In genomic region chr15:55407949-55408766, GRCh38 we compare ENCODE assay signal across 1 cellular context.
A peak's percentile ranks its signal among the peaks of the same experiment; 100 is the strongest.
TF ChIP-seq lines count a peak whose summit lies in the region.

CCPG1 (minus strand) TSS chr15:55408359; CDS start chr15:55389424, 18,935 bp downstream.
PIERCE2 (plus strand) TSS chr15:55408495; CDS start chr15:55408769, 274 bp downstream.

TF ChIP-seq in HepG2, 621 proteins besides CTCF, POLR2A, EP300 and RAD21 (continued from another document and continues in another):
- TF ChIP-seq REST (IDR thresholded peaks at IDR 0.05; ENCODE audit: borderline replicate concordance in 1 of 2, low read depth in 1 of 2, low read length in 2 of 2), result no peak
- TF ChIP-seq, protein P1, sequence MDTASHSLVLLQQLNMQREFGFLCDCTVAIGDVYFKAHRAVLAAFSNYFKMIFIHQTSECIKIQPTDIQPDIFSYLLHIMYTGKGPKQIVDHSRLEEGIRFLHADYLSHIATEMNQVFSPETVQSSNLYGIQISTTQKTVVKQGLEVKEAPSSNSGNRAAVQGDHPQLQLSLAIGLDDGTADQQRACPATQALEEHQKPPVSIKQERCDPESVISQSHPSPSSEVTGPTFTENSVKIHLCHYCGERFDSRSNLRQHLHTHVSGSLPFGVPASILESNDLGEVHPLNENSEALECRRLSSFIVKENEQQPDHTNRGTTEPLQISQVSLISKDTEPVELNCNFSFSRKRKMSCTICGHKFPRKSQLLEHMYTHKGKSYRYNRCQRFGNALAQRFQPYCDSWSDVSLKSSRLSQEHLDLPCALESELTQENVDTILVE (CRISPR knock-in tag; IDR thresholded peaks at IDR 0.05), result no peak
- no peak for TF ChIP-seq KDM1A (CRISPR knock-in tag; IDR thresholded peaks at IDR 0.05)
- TF ChIP-seq HES4 (CRISPR knock-in tag; IDR thresholded peaks at IDR 0.05; ENCODE audit: borderline replicate concordance), result no peak
- TF ChIP-seq ZNF260 (CRISPR knock-in tag; IDR thresholded peaks at IDR 0.05; ENCODE audit: borderline replicate concordance, low read depth), result no peak
- peak; percentile 57; the same call in 1 of the 2 replicates for TF ChIP-seq ZNF484 (CRISPR knock-in tag; IDR thresholded peaks at IDR 0.05; ENCODE audit: borderline replicate concordance, low read depth)
- no peak for TF ChIP-seq ZNF703 (CRISPR knock-in tag; IDR thresholded peaks at IDR 0.05; ENCODE audit: borderline replicate concordance)
- TF ChIP-seq CHD2 (IDR thresholded peaks at IDR 0.05; ENCODE audit: low read depth, low read length), result no peak
- TF ChIP-seq, protein P2, sequence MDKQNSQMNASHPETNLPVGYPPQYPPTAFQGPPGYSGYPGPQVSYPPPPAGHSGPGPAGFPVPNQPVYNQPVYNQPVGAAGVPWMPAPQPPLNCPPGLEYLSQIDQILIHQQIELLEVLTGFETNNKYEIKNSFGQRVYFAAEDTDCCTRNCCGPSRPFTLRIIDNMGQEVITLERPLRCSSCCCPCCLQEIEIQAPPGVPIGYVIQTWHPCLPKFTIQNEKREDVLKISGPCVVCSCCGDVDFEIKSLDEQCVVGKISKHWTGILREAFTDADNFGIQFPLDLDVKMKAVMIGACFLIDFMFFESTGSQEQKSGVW (CRISPR knock-in tag; IDR thresholded peaks at IDR 0.05; ENCODE audit: borderline replicate concordance), result no peak
- TF ChIP-seq ARID3A (IDR thresholded peaks at IDR 0.05; ENCODE audit: low read depth, low read length), result peak; percentile 47; the same call in 1 of the 2 replicates
- no peak for TF ChIP-seq CREBL2 (CRISPR knock-in tag; IDR thresholded peaks at IDR 0.05; ENCODE audit: borderline replicate concordance)
- 0 out of 2 replicates have a peak, but pooled peaks have one; percentile 84 for TF ChIP-seq ZNF839 (CRISPR knock-in tag; IDR thresholded peaks at IDR 0.05; ENCODE audit: borderline replicate concordance)
- TF ChIP-seq TEF (CRISPR knock-in tag; IDR thresholded peaks at IDR 0.05), result no peak
- no peak; the same call in 1 of the 2 replicates for TF ChIP-seq ZNF414 (CRISPR knock-in tag; IDR thresholded peaks at IDR 0.05)
- peak; percentile 60 for TF ChIP-seq HOXA5 (CRISPR knock-in tag; IDR thresholded peaks at IDR 0.05)
- TF ChIP-seq NCOA5 (CRISPR knock-in tag; IDR thresholded peaks at IDR 0.05), result no peak
- no peak; the same call in 1 of the 2 replicates for TF ChIP-seq YEATS2 (CRISPR knock-in tag; IDR thresholded peaks at IDR 0.05; ENCODE audit: borderline replicate concordance)
- TF ChIP-seq EED (CRISPR knock-in tag; IDR thresholded peaks at IDR 0.05), result peak; percentile 48
- TF ChIP-seq NKX3-1 (CRISPR knock-in tag; IDR thresholded peaks at IDR 0.05), result no peak; the same call in 1 of the 2 replicates
- TF ChIP-seq, protein P3, sequence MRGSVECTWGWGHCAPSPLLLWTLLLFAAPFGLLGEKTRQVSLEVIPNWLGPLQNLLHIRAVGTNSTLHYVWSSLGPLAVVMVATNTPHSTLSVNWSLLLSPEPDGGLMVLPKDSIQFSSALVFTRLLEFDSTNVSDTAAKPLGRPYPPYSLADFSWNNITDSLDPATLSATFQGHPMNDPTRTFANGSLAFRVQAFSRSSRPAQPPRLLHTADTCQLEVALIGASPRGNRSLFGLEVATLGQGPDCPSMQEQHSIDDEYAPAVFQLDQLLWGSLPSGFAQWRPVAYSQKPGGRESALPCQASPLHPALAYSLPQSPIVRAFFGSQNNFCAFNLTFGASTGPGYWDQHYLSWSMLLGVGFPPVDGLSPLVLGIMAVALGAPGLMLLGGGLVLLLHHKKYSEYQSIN (CRISPR knock-in tag; IDR thresholded peaks at IDR 0.05; ENCODE audit: borderline replicate concordance), result no peak
- TF ChIP-seq ZSCAN21 (CRISPR knock-in tag; IDR thresholded peaks at IDR 0.05; ENCODE audit: borderline replicate concordance), result peak; percentile 46; the same call in 1 of the 2 replicates
- TF ChIP-seq UBTF (CRISPR knock-in tag; IDR thresholded peaks at IDR 0.05), result peak; percentile 99
- TF ChIP-seq SP1 (IDR thresholded peaks at IDR 0.05), result no peak
- TF ChIP-seq SP1 (CRISPR knock-in tag; IDR thresholded peaks at IDR 0.05), result no peak
- no peak; the same call in 1 of the 2 replicates for TF ChIP-seq KDM4B (CRISPR knock-in tag; IDR thresholded peaks at IDR 0.05)
- TF ChIP-seq ZNF205 (CRISPR knock-in tag; IDR thresholded peaks at IDR 0.05), result no peak
- no peak for TF ChIP-seq ATAD3A (CRISPR knock-in tag; IDR thresholded peaks at IDR 0.05)
- TF ChIP-seq ZKSCAN8 (CRISPR knock-in tag; IDR thresholded peaks at IDR 0.05; ENCODE audit: borderline replicate concordance), result peak; percentile 62; the same call in 1 of the 2 replicates
- TF ChIP-seq, protein P4, sequence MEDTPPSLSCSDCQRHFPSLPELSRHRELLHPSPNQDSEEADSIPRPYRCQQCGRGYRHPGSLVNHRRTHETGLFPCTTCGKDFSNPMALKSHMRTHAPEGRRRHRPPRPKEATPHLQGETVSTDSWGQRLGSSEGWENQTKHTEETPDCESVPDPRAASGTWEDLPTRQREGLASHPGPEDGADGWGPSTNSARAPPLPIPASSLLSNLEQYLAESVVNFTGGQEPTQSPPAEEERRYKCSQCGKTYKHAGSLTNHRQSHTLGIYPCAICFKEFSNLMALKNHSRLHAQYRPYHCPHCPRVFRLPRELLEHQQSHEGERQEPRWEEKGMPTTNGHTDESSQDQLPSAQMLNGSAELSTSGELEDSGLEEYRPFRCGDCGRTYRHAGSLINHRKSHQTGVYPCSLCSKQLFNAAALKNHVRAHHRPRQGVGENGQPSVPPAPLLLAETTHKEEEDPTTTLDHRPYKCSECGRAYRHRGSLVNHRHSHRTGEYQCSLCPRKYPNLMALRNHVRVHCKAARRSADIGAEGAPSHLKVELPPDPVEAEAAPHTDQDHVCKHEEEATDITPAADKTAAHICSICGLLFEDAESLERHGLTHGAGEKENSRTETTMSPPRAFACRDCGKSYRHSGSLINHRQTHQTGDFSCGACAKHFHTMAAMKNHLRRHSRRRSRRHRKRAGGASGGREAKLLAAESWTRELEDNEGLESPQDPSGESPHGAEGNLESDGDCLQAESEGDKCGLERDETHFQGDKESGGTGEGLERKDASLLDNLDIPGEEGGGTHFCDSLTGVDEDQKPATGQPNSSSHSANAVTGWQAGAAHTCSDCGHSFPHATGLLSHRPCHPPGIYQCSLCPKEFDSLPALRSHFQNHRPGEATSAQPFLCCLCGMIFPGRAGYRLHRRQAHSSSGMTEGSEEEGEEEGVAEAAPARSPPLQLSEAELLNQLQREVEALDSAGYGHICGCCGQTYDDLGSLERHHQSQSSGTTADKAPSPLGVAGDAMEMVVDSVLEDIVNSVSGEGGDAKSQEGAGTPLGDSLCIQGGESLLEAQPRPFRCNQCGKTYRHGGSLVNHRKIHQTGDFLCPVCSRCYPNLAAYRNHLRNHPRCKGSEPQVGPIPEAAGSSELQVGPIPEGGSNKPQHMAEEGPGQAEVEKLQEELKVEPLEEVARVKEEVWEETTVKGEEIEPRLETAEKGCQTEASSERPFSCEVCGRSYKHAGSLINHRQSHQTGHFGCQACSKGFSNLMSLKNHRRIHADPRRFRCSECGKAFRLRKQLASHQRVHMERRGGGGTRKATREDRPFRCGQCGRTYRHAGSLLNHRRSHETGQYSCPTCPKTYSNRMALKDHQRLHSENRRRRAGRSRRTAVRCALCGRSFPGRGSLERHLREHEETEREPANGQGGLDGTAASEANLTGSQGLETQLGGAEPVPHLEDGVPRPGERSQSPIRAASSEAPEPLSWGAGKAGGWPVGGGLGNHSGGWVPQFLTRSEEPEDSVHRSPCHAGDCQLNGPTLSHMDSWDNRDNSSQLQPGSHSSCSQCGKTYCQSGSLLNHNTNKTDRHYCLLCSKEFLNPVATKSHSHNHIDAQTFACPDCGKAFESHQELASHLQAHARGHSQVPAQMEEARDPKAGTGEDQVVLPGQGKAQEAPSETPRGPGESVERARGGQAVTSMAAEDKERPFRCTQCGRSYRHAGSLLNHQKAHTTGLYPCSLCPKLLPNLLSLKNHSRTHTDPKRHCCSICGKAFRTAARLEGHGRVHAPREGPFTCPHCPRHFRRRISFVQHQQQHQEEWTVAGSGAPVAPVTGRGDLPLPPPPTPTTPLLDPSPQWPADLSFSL (CRISPR knock-in tag; IDR thresholded peaks at IDR 0.05), result no peak
- TF ChIP-seq ATM (IDR thresholded peaks at IDR 0.05; ENCODE audit: borderline replicate concordance), result no peak
- no peak for TF ChIP-seq NFATC3 (CRISPR knock-in tag; IDR thresholded peaks at IDR 0.05)
- TF ChIP-seq ZNF670 (CRISPR knock-in tag; IDR thresholded peaks at IDR 0.05; ENCODE audit: borderline replicate concordance), result no peak
- no peak for TF ChIP-seq IKZF1 (IDR thresholded peaks at IDR 0.05)
- no peak; the same call in 1 of the 2 replicates for TF ChIP-seq STAT6 (CRISPR knock-in tag; IDR thresholded peaks at IDR 0.05; ENCODE audit: borderline replicate concordance)
